In genomic region chr12:117361905-117362304, GRCh38 we compare ENCODE assay signal across 1 cellular context.
TF ChIP-seq lines count a peak whose summit lies in the region.

No MANE protein-coding gene starts in this region.

TF ChIP-seq in H1, 55 proteins besides CTCF, POLR2A, EP300 and RAD21:
- TF ChIP-seq GTF2F1 (IDR thresholded peaks at IDR 0.05; ENCODE audit: borderline replicate concordance, low read depth, low read length) = no peak
- TF ChIP-seq ATF2 (IDR thresholded peaks at IDR 0.05; ENCODE audit: low read length) = no peak
- no peak for TF ChIP-seq ZNF274 (IDR thresholded peaks at IDR 0.05; ENCODE audit: borderline replicate concordance, extremely low read depth, low read length)
- TF ChIP-seq BCL11A (IDR thresholded peaks at IDR 0.05; ENCODE audit: low read depth in 2 of 2, low read length in 2 of 2) = no peak
- TF ChIP-seq SIX5 (IDR thresholded peaks at IDR 0.05; ENCODE audit: low read depth, low read length) = no peak
- TF ChIP-seq POLR2AphosphoS5 (IDR thresholded peaks at IDR 0.05; ENCODE audit: low read depth, low read length) = no peak
- TF ChIP-seq FOSL1 (IDR thresholded peaks at IDR 0.05; ENCODE audit: insufficient read depth, low read depth, low read length) = no peak
- TF ChIP-seq SRF (IDR thresholded peaks at IDR 0.05; ENCODE audit: low read depth, low read length) = no peak
- TF ChIP-seq SAP30 (IDR thresholded peaks at IDR 0.05; ENCODE audit: insufficient read depth, insufficient replicate concordance, low read length) = no peak
- no peak for TF ChIP-seq POU5F1 (IDR thresholded peaks at IDR 0.05; ENCODE audit: low read depth, low read length)
- TF ChIP-seq KDM1A (IDR thresholded peaks at IDR 0.05; ENCODE audit: borderline replicate concordance, low read length) = no peak
- TF ChIP-seq SP2 (IDR thresholded peaks at IDR 0.05; ENCODE audit: low read length) = no peak
- TF ChIP-seq CHD1 (IDR thresholded peaks at IDR 0.05; ENCODE audit: low read depth, low read length) = no peak
- no peak for TF ChIP-seq SIRT6 (IDR thresholded peaks at IDR 0.05; ENCODE audit: low read length)
- no peak for TF ChIP-seq MAX (IDR thresholded peaks at IDR 0.05)
- TF ChIP-seq CHD7 (IDR thresholded peaks at IDR 0.05; ENCODE audit: insufficient replicate concordance, low read length) = no peak
- TF ChIP-seq CREB1 (IDR thresholded peaks at IDR 0.05) = no peak
- no peak for TF ChIP-seq CEBPB (IDR thresholded peaks at IDR 0.05; ENCODE audit: low read depth, low read length)
